In the genomic region with DNA sequence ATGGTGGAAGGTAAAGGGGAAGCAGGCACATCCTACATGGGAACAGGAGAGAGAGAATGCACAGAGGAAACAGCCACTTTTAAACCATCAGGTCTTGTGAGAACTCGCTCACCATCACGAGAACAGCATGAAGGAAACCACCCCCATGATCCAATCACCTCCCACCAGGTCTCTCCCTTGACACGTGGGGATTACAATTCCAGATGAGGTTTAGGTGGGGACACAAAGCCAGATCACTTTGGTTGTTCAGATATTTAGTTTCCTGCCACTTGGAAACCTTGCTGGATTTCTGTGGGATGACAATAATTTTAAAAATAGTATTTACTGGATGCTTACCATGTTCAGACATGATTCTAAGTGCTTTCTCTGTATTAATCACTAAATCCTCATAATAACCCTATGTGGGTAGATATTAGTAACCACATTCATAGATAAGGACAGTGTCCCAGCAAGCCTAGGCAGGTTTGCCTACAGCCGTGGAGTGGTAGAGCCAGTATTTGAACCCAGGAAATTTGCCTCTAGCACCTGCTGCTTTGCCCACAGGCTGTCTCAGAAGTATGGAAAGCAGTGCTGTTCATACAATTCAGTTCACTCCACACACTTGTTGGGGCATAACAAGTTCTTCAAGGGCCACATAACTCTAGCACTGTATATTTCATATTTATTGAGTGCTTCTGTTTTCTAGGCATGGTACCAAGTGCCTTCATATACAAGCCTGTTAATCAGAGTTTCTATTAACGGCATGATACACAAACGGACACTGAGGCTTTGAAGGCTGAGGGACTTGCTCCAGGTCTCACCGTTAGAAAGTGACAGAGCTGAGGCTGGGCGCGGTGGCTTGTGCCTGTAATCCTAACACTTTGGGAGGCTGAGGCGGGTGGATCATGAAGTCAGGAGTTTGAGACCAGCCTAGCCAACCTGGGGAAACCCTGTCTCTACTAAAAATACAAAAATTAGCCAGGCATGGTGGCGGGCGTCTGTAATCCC, we compare ENCODE assay signal across 13 cellular contexts.
"Had no signal": no experiment of that assay in that cellular context is flagged by ENCODE, and none has a peak within 500 bp of the region (broad histone marks: within the 10 kb centered on the region; RNA-seq: fewer than 3 reads in every experiment).

No MANE protein-coding gene starts in this region.

- H3K27ac Mint-ChIP-seq: activated B cell treated with CpG ODN at 0.5 μM for 24 hours; activated naive CD4-positive, alpha-beta T cell treated with anti-CD3 and anti-CD28 coated beads, Interleukin-2, amount 50 U/mL, for 72 hours; brain; endodermal cell; stimulated activated naive CD8-positive, alpha-beta T cell treated with anti-CD3 and anti-CD28 coated beads, Interleukin-15, amount 100 ng/mL, for 72 hours had no signal

- H3K36me3 Mint-ChIP-seq: activated naive CD4-positive, alpha-beta T cell treated with anti-CD3 and anti-CD28 coated beads, Interleukin-2, amount 50 U/mL, for 72 hours; brain had no signal

- H3K4me3 ChIP-seq: esophagus muscularis mucosa, uterus had no signal

- H3K27me3 ChIP-seq: esophagus muscularis mucosa, uterus had no signal

- H3K27ac ChIP-seq: esophagus muscularis mucosa, uterus had no signal

- H3K4me1 ChIP-seq: esophagus muscularis mucosa, uterus had no signal

- H3K4me3 Mint-ChIP-seq: activated B cell treated with CpG ODN at 0.5 μM for 24 hours; brain; endodermal cell; stimulated activated naive CD8-positive, alpha-beta T cell treated with anti-CD3 and anti-CD28 coated beads, Interleukin-15, amount 100 ng/mL, for 72 hours had no signal

- H3K36me3 ChIP-seq: esophagus muscularis mucosa, uterus had no signal

- H3K9me3 Mint-ChIP-seq: activated B cell treated with CpG ODN at 0.5 μM for 24 hours; activated naive CD4-positive, alpha-beta T cell treated with anti-CD3 and anti-CD28 coated beads, Interleukin-2, amount 50 U/mL, for 72 hours; brain; endodermal cell; stimulated activated naive CD8-positive, alpha-beta T cell treated with anti-CD3 and anti-CD28 coated beads, Interleukin-15, amount 100 ng/mL, for 72 hours had no signal

- H3K4me1 Mint-ChIP-seq: activated B cell treated with CpG ODN at 0.5 μM for 24 hours; stimulated activated naive CD8-positive, alpha-beta T cell treated with anti-CD3 and anti-CD28 coated beads, Interleukin-15, amount 100 ng/mL, for 72 hours had no signal

- H3K9me3 ChIP-seq: esophagus muscularis mucosa, uterus had no signal

- DNase-seq: activated B cell treated with CpG ODN at 0.5 μM for 24 hours; activated effector memory CD4-positive, alpha-beta T cell treated with anti-CD3 and anti-CD28 coated beads, Interleukin-2, amount 50 U/mL, for 16 hours; amniotic stem cell; dermis blood vessel endothelial cell; endodermal cell; islet precursor cell; stimulated activated CD4-positive, alpha-beta T cell treated with anti-CD3 and anti-CD28 coated beads, Interleukin-15, amount 100 ng/mL, for 24 hours; stimulated activated CD4-positive, alpha-beta T cell treated with anti-CD3 and anti-CD28 coated beads, Interleukin-4, amount 100 ng/mL, for 24 hours; stimulated activated naive CD8-positive, alpha-beta T cell treated with anti-CD3 and anti-CD28 coated beads, Interleukin-15, amount 100 ng/mL, for 72 hours; uterus had no signal

- H3K27me3 Mint-ChIP-seq: activated B cell treated with CpG ODN at 0.5 μM for 24 hours had no signal

- ATAC-seq: activated naive CD4-positive, alpha-beta T cell treated with anti-CD3 and anti-CD28 coated beads, Interleukin-2, amount 50 U/mL, for 72 hours; stimulated activated naive CD8-positive, alpha-beta T cell treated with anti-CD3 and anti-CD28 coated beads, Interleukin-15, amount 100 ng/mL, for 72 hours had no signal
